11 cellular contexts compared by ENCODE assay signal in genomic region chr1:208159542-208160258, GRCh38.
DNase-seq lines count a peak whose midpoint lies in the region; ATAC-seq and TF ChIP-seq lines count a peak whose summit lies in the region.
"Had no signal": no experiment of that assay in that cellular context is flagged by ENCODE, and none has a peak within 500 bp of the region (broad histone marks: within the 10 kb centered on the region; RNA-seq: fewer than 3 reads in every experiment).

No MANE protein-coding gene starts in this region.

- in situ Hi-C loops in gastrocnemius medialis (cut with MboI; ENCODE audit: low sequenced_read_pairs in 4 of 4), result no loop called here
- in situ Hi-C loops in mammary epithelial cell (cut with MboI; ENCODE audit: low sequenced_read_pairs in 2 of 2), result no loop called here

- peaks cover 5% of the 10 kb centered on the region for H3K4me1 Mint-ChIP-seq in T-helper 17 cell
- H3K4me1 Mint-ChIP-seq in activated T-helper 17 cell treated with anti-CD3 and anti-CD28 coated beads, Interleukin-2, amount 50 U/mL, for 72 hours, result no peaks in the 10 kb centered on the region

- H3K4me3 ChIP-seq in heart left ventricle (no peak overlapping the region), gastrocnemius medialis (peak overlapping the region in 1 of 4 donors; percentile 7), mammary epithelial cell (replicated peaks in 1 of 3; ENCODE audit: insufficient read depth in 1 of 3, low read depth in 2 of 3, low read length in 3 of 3) (no peak overlapping the region)
- H3K4me3 ChIP-seq: PC-9 had no signal

- TF ChIP-seq POLR2A in heart left ventricle (IDR thresholded peaks at IDR 0.05) (no peak), gastrocnemius medialis (IDR thresholded peaks at IDR 0.05) (no peak)

- peak overlapping the region; percentile 32 for H3K27ac Mint-ChIP-seq in T-helper 17 cell
- H3K27ac Mint-ChIP-seq in activated T-helper 17 cell treated with anti-CD3 and anti-CD28 coated beads, Interleukin-2, amount 50 U/mL, for 72 hours, result no peak overlapping the region

- no peaks in the 10 kb centered on the region for H3K9me3 Mint-ChIP-seq in activated T-helper 17 cell treated with anti-CD3 and anti-CD28 coated beads, Interleukin-2, amount 50 U/mL, for 72 hours

- peaks cover 9% of the 10 kb centered on the region for H3K36me3 Mint-ChIP-seq in T-helper 17 cell (ENCODE audit: low read depth)
- H3K36me3 Mint-ChIP-seq in activated T-helper 17 cell treated with anti-CD3 and anti-CD28 coated beads, Interleukin-2, amount 50 U/mL, for 72 hours (ENCODE audit: low read depth), result no peaks in the 10 kb centered on the region

- no peak for TF ChIP-seq CTCF in heart left ventricle (IDR thresholded peaks at IDR 0.05)
- no peak for TF ChIP-seq CTCF in gastrocnemius medialis (IDR thresholded peaks at IDR 0.05 in 4 of 5, conservative IDR thresholded peaks at IDR 0.05 in 1 of 5)
- no peak for TF ChIP-seq CTCF in mammary epithelial cell (conservative IDR thresholded peaks at IDR 0.05 in 1 of 2, IDR thresholded peaks at IDR 0.05 in 1 of 2; ENCODE audit: extremely low read depth in 1 of 2, insufficient read depth in 1 of 2, low read depth in 1 of 2, low read length in 2 of 2)

- peaks cover 4% of the 10 kb centered on the region for H3K79me2 ChIP-seq in mammary epithelial cell (ENCODE audit: insufficient read depth, low read length)

- no peaks in the 10 kb centered on the region for H4K20me1 ChIP-seq in mammary epithelial cell (ENCODE audit: insufficient read depth, low read length)

- no peak for ATAC-seq in T-helper 17 cell
- ATAC-seq in heart left ventricle, result peak; percentile 8 to 60 (median 48)
- peak; percentile 68 to 77 for ATAC-seq in gastrocnemius medialis
- no peak for ATAC-seq in activated T-helper 17 cell treated with anti-CD3 and anti-CD28 coated beads, Interleukin-2, amount 50 U/mL, for 72 hours (replicated peaks)
- ATAC-seq in HG03354 (IDR thresholded peaks at IDR 0.05; ENCODE audit: poor library complexity, severe bottlenecking, unreplicated experiment), result no peak

- intact Hi-C loops in heart left ventricle (cut with DNase I), result loop anchor here in 3 of 10 donors (2.0 to 5.0 kb wide), 4 partner anchors 17 to 63 kb away; no protein-coding TSS in a partner anchor
- intact Hi-C loops in gastrocnemius medialis (cut with DNase I; ENCODE audit: low total_unique reads), result loop anchor here (1.0 to 5.0 kb wide), 6 partner anchors 24 to 332 kb away; no protein-coding TSS in a partner anchor
- intact Hi-C loops in mammary epithelial cell (cut with micrococcal nuclease), result no loop called here

- dilution Hi-C loops in mammary epithelial cell (cut with HindIII; ENCODE audit: low sequenced_read_pairs), result no loop called here

- peak overlapping the region in 10 of 12 donors; percentile 9 to 73 (median 53) for H3K27ac ChIP-seq in heart left ventricle
- H3K27ac ChIP-seq in gastrocnemius medialis, result peak overlapping the region; percentile 83 to 90 (median 88)
- H3K27ac ChIP-seq in mammary epithelial cell (ENCODE audit: insufficient read depth, low read depth, low read length), result no peak overlapping the region
- H3K27ac ChIP-seq: PC-9 had no signal

- H3K9ac ChIP-seq in mammary epithelial cell (ENCODE audit: insufficient read depth, low read length), result no peak overlapping the region

- peaks cover 73% of the 10 kb centered on the region for H3K27me3 Mint-ChIP-seq in T-helper 17 cell
- H3K27me3 Mint-ChIP-seq in activated T-helper 17 cell treated with anti-CD3 and anti-CD28 coated beads, Interleukin-2, amount 50 U/mL, for 72 hours, result peaks cover 29% of the 10 kb centered on the region

- WGBS in heart left ventricle, 4 donors, result 52 to 66% (median 57%) methylated on average over 11 of the region's 11 CpGs
- 93% methylated on average over 11 of the region's 11 CpGs for WGBS in mammary epithelial cell (ENCODE audit: low coverage, missing lambda C conversion rate)

- H3K4me3 Mint-ChIP-seq in T-helper 17 cell, result no peak overlapping the region
- no peak overlapping the region for H3K4me3 Mint-ChIP-seq in activated T-helper 17 cell treated with anti-CD3 and anti-CD28 coated beads, Interleukin-2, amount 50 U/mL, for 72 hours

- peaks cover 19 to 91% (median 71%) of the 10 kb centered on the region in 12 donors for H3K4me1 ChIP-seq in heart left ventricle
- peaks cover 87 to 90% of the 10 kb centered on the region in 2 donors for H3K4me1 ChIP-seq in gastrocnemius medialis
- no peaks in the 10 kb centered on the region for H3K4me1 ChIP-seq in mammary epithelial cell (ENCODE audit: insufficient read depth, low read length)

- H3K27me3 ChIP-seq in heart left ventricle (no peaks in the 10 kb centered on the region), gastrocnemius medialis (no peaks in the 10 kb centered on the region), mammary epithelial cell (ENCODE audit: insufficient read depth, low read length) (no peaks in the 10 kb centered on the region)

- DNase-seq in GM04503 (ENCODE audit: low read depth) (peak; percentile 64), T-helper 17 cell (no peak), heart left ventricle (peak in 1 of 5 donors; percentile 58), gastrocnemius medialis (peak; percentile 88 to 95), mammary epithelial cell (no peak)
- no peak for DNase-seq in effector CD4-positive, alpha-beta T cell
- DNase-seq: effector CD8-positive, alpha-beta T cell; GF-D8; PC-9 had no signal

- BruUV-seq in mammary epithelial cell (replicated peaks; lab: Mats Ljungman, UMichigan), result no TSS peak

- H3K4me2 ChIP-seq in mammary epithelial cell (ENCODE audit: insufficient read depth, low read depth, low read length), result no peak overlapping the region
- H3K4me2 ChIP-seq: PC-9 had no signal

- peaks cover 0 to 5% (median 0%) of the 10 kb centered on the region in 9 donors for H3K36me3 ChIP-seq in heart left ventricle
- H3K36me3 ChIP-seq in gastrocnemius medialis, result no peaks in the 10 kb centered on the region
- H3K36me3 ChIP-seq in mammary epithelial cell (ENCODE audit: insufficient read depth, low read length), result no peaks in the 10 kb centered on the region

- no peaks in the 10 kb centered on the region for H3K9me3 ChIP-seq in T-helper 17 cell (ENCODE audit: control insufficient read depth, low read length, poor library complexity, severe bottlenecking)
- H3K9me3 ChIP-seq in heart left ventricle, result no peaks in the 10 kb centered on the region
- no peaks in the 10 kb centered on the region for H3K9me3 ChIP-seq in gastrocnemius medialis
- H3K9me3 ChIP-seq in mammary epithelial cell (replicated peaks; ENCODE audit: insufficient read depth, low read length), result no peaks in the 10 kb centered on the region

- H2AFZ ChIP-seq in mammary epithelial cell (ENCODE audit: low read depth, low read length), result no peak overlapping the region
- H2AFZ ChIP-seq: PC-9 had no signal

- CTCF ChIA-PET in mammary epithelial cell (lab: Charles Lee; ENCODE audit: low non-redundant PET), result no interaction called here

Comparison
In these comparisons a context has a peak if more than half of its experiments do, and no peak if none do; other contexts are left out.
1. DNase-seq: peak in GM04503 (single experiment) and gastrocnemius medialis (2 of 2); none in T-helper 17 cell (0 of 3), effector CD4-positive, alpha-beta T cell (single experiment) and mammary epithelial cell (single experiment).
2. ATAC-seq: peak in heart left ventricle (4 of 4) and gastrocnemius medialis (2 of 2); none in T-helper 17 cell (single experiment), activated T-helper 17 cell treated with anti-CD3 and anti-CD28 coated beads, Interleukin-2, amount 50 U/mL, for 72 hours (single experiment) and HG03354 (single experiment).